Comparison of ENCODE assay signal across 10 cellular contexts in genomic region chr13:78875792-78876580, GRCh38.
DNase-seq lines count a peak whose midpoint lies in the region; ATAC-seq and TF ChIP-seq lines count a peak whose summit lies in the region.
"Had no signal": no experiment of that assay in that cellular context is flagged by ENCODE, and none has a peak within 500 bp of the region (broad histone marks: within the 10 kb centered on the region; RNA-seq: fewer than 3 reads in every experiment).

No MANE protein-coding gene starts in this region.

- intact Hi-C loops in CD14-positive monocyte (cut with micrococcal nuclease) (no loop called here), ascending aorta (cut with DNase I) (no loop called here)

- no peak overlapping the region for H3K27ac Mint-ChIP-seq in CD14-positive monocyte

- no peaks in the 10 kb centered on the region for H3K9me3 ChIP-seq in WERI-Rb-1 (ENCODE audit: severe bottlenecking)
- H3K9me3 ChIP-seq in ascending aorta, result no peaks in the 10 kb centered on the region

- peaks cover 0 to 2% (median 0%) of the 10 kb centered on the region in 3 donors for H3K27me3 Mint-ChIP-seq in CD14-positive monocyte (ENCODE audit: low read depth in 3 of 3)

- H3K4me1 Mint-ChIP-seq in CD14-positive monocyte, result no peaks in the 10 kb centered on the region

- peaks cover 0 to 7% (median 5%) of the 10 kb centered on the region in 7 donors for H3K9me3 Mint-ChIP-seq in CD14-positive monocyte

- TF ChIP-seq CTCF in GM10248 (IDR thresholded peaks at IDR 0.05; ENCODE audit: control extremely low read depth, extremely low read depth, low read depth, missing control alignments) (no peak), WERI-Rb-1 (IDR thresholded peaks at IDR 0.05; ENCODE audit: low read depth, low read length) (peak; percentile 18; the same call in 1 of the 2 replicates), CD14-positive monocyte (IDR thresholded peaks at IDR 0.05) (no peak), ascending aorta (IDR thresholded peaks at IDR 0.05) (no peak)

- H3K4me3 ChIP-seq in WERI-Rb-1 (ENCODE audit: low read depth, low read length) (no peak overlapping the region), ascending aorta (no peak overlapping the region)
- H3K4me3 ChIP-seq: smooth muscle cell had no signal

- peak; percentile 69 for ATAC-seq in GM18909 (IDR thresholded peaks at IDR 0.05; ENCODE audit: poor library complexity, unreplicated experiment)
- peak; percentile 73 for ATAC-seq in HG03280 (IDR thresholded peaks at IDR 0.05; ENCODE audit: unreplicated experiment)

- H3K27me3 ChIP-seq in WERI-Rb-1 (ENCODE audit: insufficient read depth, low read depth, severe bottlenecking) (no peaks in the 10 kb centered on the region), ascending aorta (no peaks in the 10 kb centered on the region)

- no peak overlapping the region for H3K4me3 Mint-ChIP-seq in CD14-positive monocyte

- no peaks in the 10 kb centered on the region for H3K36me3 Mint-ChIP-seq in CD14-positive monocyte

- POLR2A ChIA-PET in GM10248 (lab: Yijun Ruan, JAX), result no interaction called here

- H3K4me1 ChIP-seq in ascending aorta, result no peaks in the 10 kb centered on the region

- H3K36me3 ChIP-seq in WERI-Rb-1 (no peaks in the 10 kb centered on the region), ascending aorta (no peaks in the 10 kb centered on the region)

- H3K27ac ChIP-seq in WERI-Rb-1 (no peak overlapping the region), ascending aorta (no peak overlapping the region)

- CTCF ChIA-PET in GM10248 (lab: Yijun Ruan, JAX), result interaction anchor here (1.1 to 1.2 kb wide), 2 partner anchors 87 to 103 kb away, joined by 3 read pairs; no protein-coding TSS in a partner anchor

- DNase-seq in GM10248 (ENCODE audit: extremely low spot score), result peak; percentile 11
- DNase-seq in WERI-Rb-1, result no peak
- no peak for DNase-seq in epidermal melanocyte (ENCODE audit: insufficient read length, low spot score)
- no peak for DNase-seq in CD14-positive monocyte (ENCODE audit: low spot score)
- no peak for DNase-seq in ascending aorta (ENCODE audit: low spot score in 2 of 2)
- no peak for DNase-seq in DMS153 treated with DMSO at 0.1 percent for 48 hours (lab: John Stamatoyannopoulos, UW; ENCODE audit: unreplicated experiment)
- DNase-seq: trophoblast cell had no signal
